ENCODE assay signal across 8 cellular contexts in the genomic region with DNA sequence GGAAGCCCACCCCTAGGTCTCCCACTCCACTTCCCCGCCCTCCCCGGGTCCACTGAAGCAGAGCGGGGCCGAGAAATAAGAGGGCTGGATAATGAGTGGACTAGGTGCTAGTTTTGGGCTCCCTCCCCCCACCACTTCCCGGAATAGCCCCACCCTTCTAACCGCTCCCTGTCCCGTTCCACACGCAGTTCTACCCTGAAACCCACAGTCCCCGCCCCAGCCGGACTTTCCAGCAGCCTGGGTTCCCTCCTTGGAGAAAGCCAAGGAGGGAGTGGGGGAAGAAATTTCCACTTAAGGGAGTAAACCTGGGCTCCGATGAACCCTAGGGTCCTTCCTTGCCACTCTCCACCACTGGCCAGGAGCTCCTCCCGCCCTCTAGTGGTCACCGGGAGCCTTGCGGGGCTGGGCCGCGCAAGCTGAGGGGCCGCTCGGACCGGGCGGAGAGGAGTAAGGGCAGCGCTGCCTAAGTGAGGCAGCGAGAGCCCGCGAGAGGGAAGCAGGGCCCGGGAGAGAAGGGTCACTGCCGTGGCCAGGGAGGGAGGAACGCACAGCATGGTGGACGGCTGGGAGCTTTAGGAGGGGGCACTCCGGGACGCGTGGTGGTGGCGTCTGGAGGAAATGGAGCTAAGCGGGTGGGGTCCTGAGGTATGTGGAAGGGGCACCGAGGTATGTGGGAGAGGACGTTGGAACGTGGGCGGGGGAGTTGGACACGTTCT. TPM values are rescaled to one million over a fixed set of nuclear protein-coding genes. Genes with fewer than 3 reads are reported as not detected.
DNase-seq lines count a peak whose midpoint lies in the region; ATAC-seq and TF ChIP-seq lines count a peak whose summit lies in the region.

No MANE protein-coding gene starts in this region.

- H3K36me3 ChIP-seq in IMR-90 (ENCODE audit: control insufficient read depth, insufficient read depth, low read length) (peaks cover 15% of the 10 kb centered on the region), esophagus (ENCODE audit: control insufficient read depth in 2 of 2, insufficient read depth in 2 of 2, low read length in 1 of 2) (peaks cover 0 to 15% of the 10 kb centered on the region in 2 donors), muscle layer of duodenum (ENCODE audit: control insufficient read depth in 1 of 2, insufficient read depth in 2 of 2, low read length in 2 of 2) (peaks cover 12 to 20% of the 10 kb centered on the region in 2 donors)

- peak overlapping the region; percentile 89 for H3K27ac Mint-ChIP-seq in stimulated activated naive B cell treated with anti-CD40 and anti-IgM and Interleukin-4, amounts not matched to agents 10 μg/mL and 1 μg/mL and 100 μg/mL, for 72 hours

- H3K4me3 ChIP-seq in IMR-90 (ENCODE audit: insufficient read depth, low read depth, low read length) (peak overlapping the region; percentile 43), esophagus (ENCODE audit: low read depth in 1 of 2, low read length in 2 of 2) (peak overlapping the region; percentile 48 to 52), muscle layer of duodenum (ENCODE audit: low read depth in 1 of 2, low read length in 2 of 2) (peak overlapping the region; percentile 61)

- in situ Hi-C loops in IMR-90 (cut with MboI; ENCODE audit: low sequenced_read_pairs): no loop called here

- H2BK120ac ChIP-seq in IMR-90 (ENCODE audit: low read depth, low read length): peak overlapping the region; percentile 74

- peak overlapping the region; percentile 94 for H2AK5ac ChIP-seq in IMR-90 (ENCODE audit: low read depth, low read length)

- H3K79me1 ChIP-seq in IMR-90 (ENCODE audit: low read depth in 1 of 2, low read length in 2 of 2): peaks cover 13 to 30% of the 10 kb centered on the region in 2 experiments; a peak in 3 of 4 replicates

- H2AK9ac ChIP-seq in IMR-90 (replicated peaks; ENCODE audit: low read depth, low read length, poor library complexity): peak overlapping the region; percentile 97

- dilution Hi-C loops in IMR-90 (cut with HindIII; ENCODE audit: low sequenced_read_pairs, unreplicated experiment): no loop called here

- H3K9ac ChIP-seq in IMR-90 (ENCODE audit: low read depth, low read length): peak overlapping the region; percentile 72

- peak overlapping the region; percentile 73 for H3K56ac ChIP-seq in IMR-90 (ENCODE audit: extremely low read depth, insufficient read depth, low read length)

- peak overlapping the region; percentile 54; the same call in 1 of the 2 replicates for H3K23ac ChIP-seq in IMR-90 (ENCODE audit: low read depth, low read length)

- peak overlapping the region; percentile 98 for H4K91ac ChIP-seq in IMR-90 (ENCODE audit: insufficient read depth, low read depth, low read length)

- peak overlapping the region; percentile 86 to 100 for H4K8ac ChIP-seq in IMR-90 (ENCODE audit: low read depth in 2 of 2, low read length in 2 of 2)

- H2AFZ ChIP-seq in IMR-90 (replicated peaks; ENCODE audit: low read length, poor library complexity): peak overlapping the region; percentile 99

- TF ChIP-seq CTCF in GM20000 (IDR thresholded peaks at IDR 0.05; ENCODE audit: extremely low read depth, missing control alignments) (peak; percentile 97), IMR-90 (conservative IDR thresholded peaks at IDR 0.05; ENCODE audit: low read depth, low read length) (peak; percentile 96)

- peaks cover 28% of the 10 kb centered on the region for H3K4me1 Mint-ChIP-seq in activated T-cell treated with anti-CD3 and anti-CD28 coated beads, Interleukin-2, amount 50 U/mL, for 4 hours (ENCODE audit: low read depth)
- peaks cover 22 to 27% of the 10 kb centered on the region in 2 donors for H3K4me1 Mint-ChIP-seq in stimulated activated naive B cell treated with anti-CD40 and anti-IgM and Interleukin-4, amounts not matched to agents 10 μg/mL and 1 μg/mL and 100 μg/mL, for 72 hours

- BruUV-seq in IMR-90 (replicated peaks; lab: Mats Ljungman, UMichigan): no TSS peak

- H2BK20ac ChIP-seq in IMR-90 (ENCODE audit: low read depth, low read length): peak overlapping the region; percentile 15; the same call in 1 of the 2 replicates

- H3K9me3 ChIP-seq in IMR-90 (ENCODE audit: control insufficient read depth, insufficient read depth, low read length): no peaks in the 10 kb centered on the region
- no peaks in the 10 kb centered on the region for H3K9me3 ChIP-seq in esophagus (ENCODE audit: control insufficient read depth in 2 of 2, insufficient read depth in 1 of 2, low read depth in 1 of 2, low read length in 1 of 2)
- H3K9me3 ChIP-seq in muscle layer of duodenum (ENCODE audit: control insufficient read depth in 1 of 2, low read length in 2 of 2): no peaks in the 10 kb centered on the region

- POLR2A ChIA-PET in IMR-90 (lab: Charles Lee; ENCODE audit: unreplicated experiment): interaction anchor here (1.3 kb wide), 1 partner anchor 20 kb away, joined by 4 read pairs; the partner anchor contains the start of gene KRTCAP2

- peak overlapping the region; percentile 47 for H3K18ac ChIP-seq in IMR-90 (ENCODE audit: low read depth, low read length)

- ATAC-seq in IMR-90 (ENCODE audit: low read depth): peak; percentile 86
- peak; percentile 44 to 59 for ATAC-seq in activated T-cell treated with anti-CD3 and anti-CD28 coated beads, Interleukin-2, amount 50 U/mL, for 4 hours
- peak; percentile 78 to 83 for ATAC-seq in stimulated activated naive B cell treated with anti-CD40 and anti-IgM and Interleukin-4, amounts not matched to agents 10 μg/mL and 1 μg/mL and 100 μg/mL, for 72 hours (replicated peaks)

- H4K20me1 ChIP-seq in IMR-90 (ENCODE audit: insufficient read depth, low read length): no peaks in the 10 kb centered on the region

- peak overlapping the region; percentile 74; the same call in 1 of the 3 replicates for H2BK15ac ChIP-seq in IMR-90 (ENCODE audit: low read depth, low read length)

- H4K5ac ChIP-seq in IMR-90 (ENCODE audit: low read depth, low read length): peak overlapping the region; percentile 77

- intact Hi-C loops in IMR-90 (cut with micrococcal nuclease): no loop called here

- peaks cover 17% of the 10 kb centered on the region for H3K4me1 ChIP-seq in IMR-90 (ENCODE audit: control insufficient read depth, insufficient read depth, low read length)
- peaks cover 4 to 15% of the 10 kb centered on the region in 2 donors for H3K4me1 ChIP-seq in esophagus (ENCODE audit: control insufficient read depth in 2 of 2, insufficient read depth in 2 of 2, low read length in 1 of 2)
- H3K4me1 ChIP-seq in muscle layer of duodenum (ENCODE audit: control insufficient read depth in 1 of 2, insufficient read depth in 2 of 2, low read length in 2 of 2): peaks cover 3 to 17% of the 10 kb centered on the region in 2 donors

- H3K9me1 ChIP-seq in IMR-90 (ENCODE audit: insufficient read depth, low read length): peaks cover 19% of the 10 kb centered on the region

- no peaks in the 10 kb centered on the region for H3K9me3 Mint-ChIP-seq in activated T-cell treated with anti-CD3 and anti-CD28 coated beads, Interleukin-2, amount 50 U/mL, for 4 hours
- H3K9me3 Mint-ChIP-seq in stimulated activated naive B cell treated with anti-CD40 and anti-IgM and Interleukin-4, amounts not matched to agents 10 μg/mL and 1 μg/mL and 100 μg/mL, for 72 hours: no peaks in the 10 kb centered on the region

- H3K36me3 Mint-ChIP-seq in activated T-cell treated with anti-CD3 and anti-CD28 coated beads, Interleukin-2, amount 50 U/mL, for 4 hours (ENCODE audit: insufficient read depth): no peaks in the 10 kb centered on the region
- peaks cover 2 to 13% of the 10 kb centered on the region in 2 donors for H3K36me3 Mint-ChIP-seq in stimulated activated naive B cell treated with anti-CD40 and anti-IgM and Interleukin-4, amounts not matched to agents 10 μg/mL and 1 μg/mL and 100 μg/mL, for 72 hours

- H3K27ac ChIP-seq in IMR-90 (ENCODE audit: insufficient read depth, low read length): peak overlapping the region; percentile 80
- H3K27ac ChIP-seq in esophagus (ENCODE audit: low read depth in 2 of 2, low read length in 1 of 2): peak overlapping the region; percentile 98
- H3K27ac ChIP-seq in muscle layer of duodenum (ENCODE audit: low read length): peak overlapping the region; percentile 90

- H3K4ac ChIP-seq in IMR-90 (ENCODE audit: low read depth, low read length): peak overlapping the region; percentile 97

- TF ChIP-seq RAD21 in IMR-90 (IDR thresholded peaks at IDR 0.05; ENCODE audit: low read length): peak; percentile 64

- peak overlapping the region; percentile 71 for H2BK5ac ChIP-seq in IMR-90 (ENCODE audit: low read depth, low read length, poor library complexity, severe bottlenecking)

- WGBS in IMR-90 (ENCODE audit: extremely low coverage in 2 of 2, insufficient read length in 1 of 2), 2 experiments: 2% methylated on average over 22 of the region's 38 CpGs; no CpG with 5 or more reads in 1 of the 2 experiments
- 0 to 1% methylated on average over 38 of the region's 38 CpGs for WGBS in esophagus, 2 donors

- H3K27me3 Mint-ChIP-seq in activated T-cell treated with anti-CD3 and anti-CD28 coated beads, Interleukin-2, amount 50 U/mL, for 4 hours (ENCODE audit: low read depth): no peaks in the 10 kb centered on the region
- peaks cover 0 to 5% of the 10 kb centered on the region in 2 donors for H3K27me3 Mint-ChIP-seq in stimulated activated naive B cell treated with anti-CD40 and anti-IgM and Interleukin-4, amounts not matched to agents 10 μg/mL and 1 μg/mL and 100 μg/mL, for 72 hours

- CTCF ChIA-PET in IMR-90 (lab: Yijun Ruan, JAX): interaction anchor here (0.5 to 2.1 kb wide), 10 partner anchors 9 to 581 kb away, joined by 4 to 19 read pairs (median 5); partner anchors contain the start of gene KRTCAP2

- peak overlapping the region; percentile 78 for H3K4me2 ChIP-seq in IMR-90 (ENCODE audit: low read depth, low read length)

- no peaks in the 10 kb centered on the region for H3K27me3 ChIP-seq in IMR-90 (ENCODE audit: control insufficient read depth, insufficient read depth, low read length)
- H3K27me3 ChIP-seq in esophagus (ENCODE audit: control insufficient read depth in 1 of 2, insufficient read depth in 2 of 2, low read length in 2 of 2): no peaks in the 10 kb centered on the region
- no peaks in the 10 kb centered on the region for H3K27me3 ChIP-seq in muscle layer of duodenum (ENCODE audit: low read depth, low read length)

- peak; percentile 73 for TF ChIP-seq POLR2A in IMR-90 (IDR thresholded peaks at IDR 0.05; ENCODE audit: low read depth, low read length)

- peak overlapping the region; percentile 85 for H3K4me3 Mint-ChIP-seq in activated T-cell treated with anti-CD3 and anti-CD28 coated beads, Interleukin-2, amount 50 U/mL, for 4 hours
- peak overlapping the region; percentile 85 to 87 for H3K4me3 Mint-ChIP-seq in stimulated activated naive B cell treated with anti-CD40 and anti-IgM and Interleukin-4, amounts not matched to agents 10 μg/mL and 1 μg/mL and 100 μg/mL, for 72 hours

- H3K14ac ChIP-seq in IMR-90 (replicated peaks; ENCODE audit: low read depth, low read length): peak overlapping the region; percentile 79

- DNase-seq in COLO829 (ENCODE audit: low spot score) (peak; percentile 91), GM20000 (ENCODE audit: low spot score) (peak; percentile 93), IMR-90 (peak; percentile 81), OCI-M2 (lab: John Stamatoyannopoulos, UW; ENCODE audit: unreplicated experiment) (peak; percentile 57)
- DNase-seq in activated T-cell treated with anti-CD3 and anti-CD28 coated beads, Interleukin-2, amount 50 U/mL, for 4 hours: peak; percentile 65
- DNase-seq in stimulated activated naive B cell treated with anti-CD40 and anti-IgM and Interleukin-4, amounts not matched to agents 10 μg/mL and 1 μg/mL and 100 μg/mL, for 72 hours: peak; percentile 79

RNA-seq across cellular contexts. Expression of gene THBS3, which starts 14.3 kb away (rescaled TPM):
- 13.1 and 15.1 TPM in 2 replicates for total RNA-seq in IMR-90 (2012; rRNA removed)
- polyA plus RNA-seq in IMR-90 (2012; rRNA removed) (28.3 and 30.4 TPM in 2 replicates), esophagus (10 to 100 TPM; 12.9 to 41.5 TPM)
- 10.9 and 18.2 TPM in 2 replicates for polyA plus RNA-seq in IMR-90 (2012; cell fraction: cytosol; rRNA removed)
- 178 and 204 TPM in 2 replicates for polyA plus RNA-seq in IMR-90 (2012; cell fraction: nucleus; rRNA removed; ENCODE audit: low replicate concordance)
- total RNA-seq in activated T-cell treated with anti-CD3 and anti-CD28 coated beads, Interleukin-2, amount 50 U/mL, for 4 hours: 1 to 10 TPM; 3.0 to 4.1 (median 3.7) TPM

RNA-seq across cellular contexts. Expression of gene MTX1, which starts 15.1 kb away (rescaled TPM):
- 51.4 and 67.2 TPM in 2 replicates for total RNA-seq in IMR-90 (2012; rRNA removed)
- polyA plus RNA-seq in IMR-90 (2012; rRNA removed) (73.7 and 73.9 TPM in 2 replicates), esophagus (10 to 100 TPM; 43.6 to 51.4 TPM)
- polyA plus RNA-seq in IMR-90 (2012; cell fraction: cytosol; rRNA removed): 58.0 and 97.7 TPM in 2 replicates
- 36.9 and 80.4 TPM in 2 replicates for polyA plus RNA-seq in IMR-90 (2012; cell fraction: nucleus; rRNA removed; ENCODE audit: low replicate concordance)
- total RNA-seq in activated T-cell treated with anti-CD3 and anti-CD28 coated beads, Interleukin-2, amount 50 U/mL, for 4 hours: 10 to 100 TPM; 77.4 to 88.6 (median 77.7) TPM

RNA-seq across cellular contexts. Expression of gene TRIM46, which starts 19.8 kb away (rescaled TPM):
- 2.3 and 2.5 TPM in 2 replicates for total RNA-seq in IMR-90 (2012; rRNA removed)
- polyA plus RNA-seq in IMR-90 (2012; rRNA removed): 6.2 and 6.9 TPM in 2 replicates
- 4.3 and 5.5 TPM in 2 replicates for polyA plus RNA-seq in IMR-90 (2012; cell fraction: cytosol; rRNA removed)
- polyA plus RNA-seq in IMR-90 (2012; cell fraction: nucleus; rRNA removed; ENCODE audit: low replicate concordance): 26.2 and 56.7 TPM in 2 replicates
- total RNA-seq in activated T-cell treated with anti-CD3 and anti-CD28 coated beads, Interleukin-2, amount 50 U/mL, for 4 hours: 1 to 10 TPM; 3.5 to 4.4 (median 3.5) TPM
- polyA plus RNA-seq in esophagus: under 1 TPM; 0.19 to 0.47 TPM

RNA-seq across cellular contexts. Expression of gene KRTCAP2, which starts 20.3 kb away (rescaled TPM):
- 76.1 and 76.7 TPM in 2 replicates for total RNA-seq in IMR-90 (2012; rRNA removed)
- 189 and 232 TPM in 2 replicates for polyA plus RNA-seq in IMR-90 (2012; rRNA removed)
- 399 and 412 TPM in 2 replicates for polyA plus RNA-seq in IMR-90 (2012; cell fraction: cytosol; rRNA removed)
- polyA plus RNA-seq in IMR-90 (2012; cell fraction: nucleus; rRNA removed; ENCODE audit: low replicate concordance): 167 and 203 TPM in 2 replicates
- 100 to 1,000 TPM; 191 to 204 (median 193) TPM for total RNA-seq in activated T-cell treated with anti-CD3 and anti-CD28 coated beads, Interleukin-2, amount 50 U/mL, for 4 hours
- 100 to 1,000 TPM; 161 to 260 TPM for polyA plus RNA-seq in esophagus

RNA-seq across cellular contexts. Expression of gene DPM3, which starts 53.1 kb away (rescaled TPM):
- 29.0 and 30.6 TPM in 2 replicates for total RNA-seq in IMR-90 (2012; rRNA removed)
- 129 and 138 TPM in 2 replicates for polyA plus RNA-seq in IMR-90 (2012; rRNA removed)
- polyA plus RNA-seq in IMR-90 (2012; cell fraction: cytosol; rRNA removed): 211 and 435 TPM in 2 replicates
- polyA plus RNA-seq in IMR-90 (2012; cell fraction: nucleus; rRNA removed; ENCODE audit: low replicate concordance): 30.8 and 68.8 TPM in 2 replicates
- total RNA-seq in activated T-cell treated with anti-CD3 and anti-CD28 coated beads, Interleukin-2, amount 50 U/mL, for 4 hours: 10 to 100 TPM; 28.2 to 39.2 (median 33.0) TPM
- 100 to 1,000 TPM; 103 to 248 TPM for polyA plus RNA-seq in esophagus

Comparison
In these comparisons a context has a peak if more than half of its experiments do, and no peak if none do; other contexts are left out.
1. Peak in every context shown above with its lines: DNase-seq, ATAC-seq, H3K4me3 ChIP-seq and H3K27ac ChIP-seq.